9 cellular contexts compared by ENCODE assay signal in the genomic region with DNA sequence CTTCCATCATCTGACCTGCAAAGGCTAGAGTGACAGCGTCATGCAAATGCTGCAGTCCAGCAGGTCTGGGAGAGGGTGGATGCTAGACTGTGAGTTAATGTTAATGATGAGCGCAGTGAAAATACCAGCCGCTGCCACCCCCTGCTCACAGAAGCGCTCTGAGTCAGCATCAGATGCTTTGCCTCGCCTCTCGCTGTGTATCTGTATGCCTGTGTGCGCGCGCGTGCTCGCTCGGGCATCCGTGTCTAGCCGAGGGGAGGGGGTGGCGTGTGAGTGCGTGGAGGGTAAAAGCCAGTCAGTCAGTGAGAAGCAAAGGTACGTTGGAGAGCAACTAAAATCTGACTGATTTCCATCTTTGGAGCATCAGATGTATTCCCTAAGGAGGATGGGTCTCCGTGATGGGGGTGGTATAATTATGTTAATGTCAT.
DNase-seq lines count a peak whose midpoint lies in the region; ATAC-seq, FAIRE-seq and TF ChIP-seq lines count a peak whose summit lies in the region.
"Had no signal": no experiment of that assay in that cellular context is flagged by ENCODE, and none has a peak within 500 bp of the region (broad histone marks: within the 10 kb centered on the region; RNA-seq: fewer than 3 reads in every experiment).

No MANE protein-coding gene starts in this region.

- 2% methylated on average over 18 of the region's 18 CpGs for WGBS in SK-N-SH (ENCODE audit: low lambda C conversion rate)

- no peaks in the 10 kb centered on the region for H4K20me1 ChIP-seq in SK-N-SH (ENCODE audit: insufficient read depth)

- TF ChIP-seq RAD21 in SK-N-SH (IDR thresholded peaks at IDR 0.05; ENCODE audit: low read length) = peak; percentile 29

- peak overlapping the region; percentile 45 to 68 for H3K4me3 ChIP-seq in SK-N-SH (ENCODE audit: low read depth in 2 of 2, low read length in 1 of 2)

- H3K27ac Mint-ChIP-seq in stimulated activated naive CD8-positive, alpha-beta T cell treated with anti-CD3 and anti-CD28 coated beads, Interleukin-15, amount 100 ng/mL, for 72 hours = no peak overlapping the region

- peak overlapping the region; percentile 63 to 93 for H3K27ac ChIP-seq in SK-N-SH (ENCODE audit: low read depth in 2 of 2, low read length in 1 of 2)
- H3K27ac ChIP-seq: KMS-11 had no signal

- ATAC-seq in stimulated activated naive CD8-positive, alpha-beta T cell treated with anti-CD3 and anti-CD28 coated beads, Interleukin-15, amount 100 ng/mL, for 72 hours = no peak

- CTCF ChIA-PET in HEK293T (lab: Yijun Ruan, JAX) (no interaction called here), SK-N-SH (lab: Yijun Ruan, JAX) (interaction anchor here (1.1 to 1.5 kb wide), 2 partner anchors 18 to 20 kb away, joined by 3 read pairs; no protein-coding TSS in a partner anchor)

- no peaks in the 10 kb centered on the region for H3K9me2 ChIP-seq in SK-N-SH

- DNase-seq in HEK293T (ENCODE audit: extremely low spot score) (peak; percentile 69), SK-N-SH (peak; percentile 76), frontal cortex (ENCODE audit: low spot score in 2 of 2) (peak; percentile 20 to 28), occipital lobe (lab: John Stamatoyannopoulos, UW) (peak; percentile 88)
- DNase-seq in activated effector memory CD4-positive, alpha-beta T cell treated with anti-CD3 and anti-CD28 coated beads, Interleukin-2, amount 50 U/mL, for 16 hours = no peak
- DNase-seq in stimulated activated naive CD8-positive, alpha-beta T cell treated with anti-CD3 and anti-CD28 coated beads, Interleukin-15, amount 100 ng/mL, for 72 hours = no peak
- no peak for DNase-seq in activated CD4-positive, CD25-positive, alpha-beta regulatory T cell (lab: John Stamatoyannopoulos, UW)
- no peak for DNase-seq in central memory CD4-positive, alpha-beta T cell

- POLR2A ChIA-PET in HEK293T (lab: Yijun Ruan, JAX) = no interaction called here
- POLR2A ChIA-PET in SK-N-SH (lab: Yijun Ruan, JAX) = interaction anchor here (0.7 kb wide), 1 partner anchor 199 kb away, joined by 5 read pairs; no protein-coding TSS in a partner anchor

- H3K4me2 ChIP-seq in SK-N-SH = peak overlapping the region; percentile 97
- H3K4me2 ChIP-seq: KMS-11 had no signal

- H3K4me1 Mint-ChIP-seq in stimulated activated naive CD8-positive, alpha-beta T cell treated with anti-CD3 and anti-CD28 coated beads, Interleukin-15, amount 100 ng/mL, for 72 hours = no peaks in the 10 kb centered on the region

- H3K27me3 Mint-ChIP-seq in stimulated activated naive CD8-positive, alpha-beta T cell treated with anti-CD3 and anti-CD28 coated beads, Interleukin-15, amount 100 ng/mL, for 72 hours = no peaks in the 10 kb centered on the region

- no peaks in the 10 kb centered on the region for H3K9me3 ChIP-seq in SK-N-SH

- H3F3A ChIP-seq in SK-N-SH (replicated peaks; ENCODE audit: insufficient read depth) = peaks cover 3% of the 10 kb centered on the region

- no peak for FAIRE-seq in frontal cortex (lab: Jason Lieb, UNC)

- H2AFZ ChIP-seq in SK-N-SH (ENCODE audit: low read depth) = peak overlapping the region; percentile 98

- H3K4me1 ChIP-seq in SK-N-SH (ENCODE audit: control insufficient read depth in 1 of 2, insufficient read depth in 2 of 2, low read depth in 1 of 2, low read length in 1 of 2) = peaks cover 0 to 25% of the 10 kb centered on the region in 2 experiments; a peak in 2 of 4 replicates

- no peak for TF ChIP-seq CTCF in SK-N-SH (IDR thresholded peaks at IDR 0.05)

- no peaks in the 10 kb centered on the region for H3K79me2 ChIP-seq in SK-N-SH (ENCODE audit: insufficient read depth)

- peak in 1 of 2 experiments; percentile 5; a peak in 1 of 4 replicates for TF ChIP-seq EP300 in SK-N-SH (IDR thresholded peaks at IDR 0.05; ENCODE audit: borderline replicate concordance in 1 of 2, low read depth in 1 of 2, low read length in 1 of 2)

- H3K9me3 Mint-ChIP-seq in stimulated activated naive CD8-positive, alpha-beta T cell treated with anti-CD3 and anti-CD28 coated beads, Interleukin-15, amount 100 ng/mL, for 72 hours = peaks cover 0 to 4% of the 10 kb centered on the region in 2 donors

- no peaks in the 10 kb centered on the region for H3K36me3 ChIP-seq in SK-N-SH (replicated peaks in 1 of 2; ENCODE audit: control insufficient read depth in 1 of 2, insufficient read depth in 2 of 2, low read length in 1 of 2)

- no peak overlapping the region for H3K4me3 Mint-ChIP-seq in stimulated activated naive CD8-positive, alpha-beta T cell treated with anti-CD3 and anti-CD28 coated beads, Interleukin-15, amount 100 ng/mL, for 72 hours

- H3K27me3 ChIP-seq in SK-N-SH (ENCODE audit: insufficient read depth) = no peaks in the 10 kb centered on the region

- H3K9ac ChIP-seq in SK-N-SH = peak overlapping the region; percentile 57; the same call in 1 of the 2 replicates
- H3K9ac ChIP-seq: KMS-11 had no signal

TF ChIP-seq in HEK293T, 16 proteins besides CTCF, POLR2A, EP300 and RAD21:
- TF ChIP-seq FOXK2 (IDR thresholded peaks at IDR 0.05) = no peak
- TF ChIP-seq L3MBTL2 (conservative IDR thresholded peaks at IDR 0.05) = peak; percentile 53
TF ChIP-seq in HEK293T: peak in this region for 1.

TF ChIP-seq in SK-N-SH, 30 proteins besides CTCF, POLR2A, EP300 and RAD21 (continues in another document):
- TF ChIP-seq NRF1 (IDR thresholded peaks at IDR 0.05; ENCODE audit: low read depth, low read length) (peak; percentile 52; the same call in 1 of the 2 replicates), RXRA (IDR thresholded peaks at IDR 0.05; ENCODE audit: borderline replicate concordance, low read depth) (no peak), SMC3 (IDR thresholded peaks at IDR 0.05; ENCODE audit: low read depth, low read length) (no peak), MXI1 (IDR thresholded peaks at IDR 0.05; ENCODE audit: low read depth, low read length) (peak; percentile 85), POLR2AphosphoS5 (IDR thresholded peaks at IDR 0.05; ENCODE audit: low read depth, low read length) (no peak), FOXJ3 (CRISPR knock-in tag; IDR thresholded peaks at IDR 0.05) (peak; percentile 64; the same call in 1 of the 2 replicates), FOXM1 (IDR thresholded peaks at IDR 0.05; ENCODE audit: low read depth) (no peak), NFIC (IDR thresholded peaks at IDR 0.05; ENCODE audit: borderline replicate concordance) (no peak), ELF1 (IDR thresholded peaks at IDR 0.05) (no peak), JUND (IDR thresholded peaks at IDR 0.05) (peak; percentile 19; the same call in 1 of the 2 replicates), GATA2 (CRISPR knock-in tag; IDR thresholded peaks at IDR 0.05) (peak; percentile 75), TEAD4 (IDR thresholded peaks at IDR 0.05; ENCODE audit: borderline replicate concordance, insufficient read depth) (no peak), MEF2A (IDR thresholded peaks at IDR 0.05; ENCODE audit: borderline replicate concordance, low read depth) (no peak)
- TF ChIP-seq, protein P1, sequence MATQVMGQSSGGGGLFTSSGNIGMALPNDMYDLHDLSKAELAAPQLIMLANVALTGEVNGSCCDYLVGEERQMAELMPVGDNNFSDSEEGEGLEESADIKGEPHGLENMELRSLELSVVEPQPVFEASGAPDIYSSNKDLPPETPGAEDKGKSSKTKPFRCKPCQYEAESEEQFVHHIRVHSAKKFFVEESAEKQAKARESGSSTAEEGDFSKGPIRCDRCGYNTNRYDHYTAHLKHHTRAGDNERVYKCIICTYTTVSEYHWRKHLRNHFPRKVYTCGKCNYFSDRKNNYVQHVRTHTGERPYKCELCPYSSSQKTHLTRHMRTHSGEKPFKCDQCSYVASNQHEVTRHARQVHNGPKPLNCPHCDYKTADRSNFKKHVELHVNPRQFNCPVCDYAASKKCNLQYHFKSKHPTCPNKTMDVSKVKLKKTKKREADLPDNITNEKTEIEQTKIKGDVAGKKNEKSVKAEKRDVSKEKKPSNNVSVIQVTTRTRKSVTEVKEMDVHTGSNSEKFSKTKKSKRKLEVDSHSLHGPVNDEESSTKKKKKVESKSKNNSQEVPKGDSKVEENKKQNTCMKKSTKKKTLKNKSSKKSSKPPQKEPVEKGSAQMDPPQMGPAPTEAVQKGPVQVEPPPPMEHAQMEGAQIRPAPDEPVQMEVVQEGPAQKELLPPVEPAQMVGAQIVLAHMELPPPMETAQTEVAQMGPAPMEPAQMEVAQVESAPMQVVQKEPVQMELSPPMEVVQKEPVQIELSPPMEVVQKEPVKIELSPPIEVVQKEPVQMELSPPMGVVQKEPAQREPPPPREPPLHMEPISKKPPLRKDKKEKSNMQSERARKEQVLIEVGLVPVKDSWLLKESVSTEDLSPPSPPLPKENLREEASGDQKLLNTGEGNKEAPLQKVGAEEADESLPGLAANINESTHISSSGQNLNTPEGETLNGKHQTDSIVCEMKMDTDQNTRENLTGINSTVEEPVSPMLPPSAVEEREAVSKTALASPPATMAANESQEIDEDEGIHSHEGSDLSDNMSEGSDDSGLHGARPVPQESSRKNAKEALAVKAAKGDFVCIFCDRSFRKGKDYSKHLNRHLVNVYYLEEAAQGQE (IDR thresholded peaks at IDR 0.05; ENCODE audit: low read depth, low read length) = peak; percentile 32; the same call in 1 of the 2 replicates
- TF ChIP-seq, protein P2, sequence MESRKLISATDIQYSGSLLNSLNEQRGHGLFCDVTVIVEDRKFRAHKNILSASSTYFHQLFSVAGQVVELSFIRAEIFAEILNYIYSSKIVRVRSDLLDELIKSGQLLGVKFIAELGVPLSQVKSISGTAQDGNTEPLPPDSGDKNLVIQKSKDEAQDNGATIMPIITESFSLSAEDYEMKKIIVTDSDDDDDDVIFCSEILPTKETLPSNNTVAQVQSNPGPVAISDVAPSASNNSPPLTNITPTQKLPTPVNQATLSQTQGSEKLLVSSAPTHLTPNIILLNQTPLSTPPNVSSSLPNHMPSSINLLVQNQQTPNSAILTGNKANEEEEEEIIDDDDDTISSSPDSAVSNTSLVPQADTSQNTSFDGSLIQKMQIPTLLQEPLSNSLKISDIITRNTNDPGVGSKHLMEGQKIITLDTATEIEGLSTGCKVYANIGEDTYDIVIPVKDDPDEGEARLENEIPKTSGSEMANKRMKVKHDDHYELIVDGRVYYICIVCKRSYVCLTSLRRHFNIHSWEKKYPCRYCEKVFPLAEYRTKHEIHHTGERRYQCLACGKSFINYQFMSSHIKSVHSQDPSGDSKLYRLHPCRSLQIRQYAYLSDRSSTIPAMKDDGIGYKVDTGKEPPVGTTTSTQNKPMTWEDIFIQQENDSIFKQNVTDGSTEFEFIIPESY (IDR thresholded peaks at IDR 0.05; ENCODE audit: borderline replicate concordance, low read depth) = no peak
- TF ChIP-seq, protein P3, sequence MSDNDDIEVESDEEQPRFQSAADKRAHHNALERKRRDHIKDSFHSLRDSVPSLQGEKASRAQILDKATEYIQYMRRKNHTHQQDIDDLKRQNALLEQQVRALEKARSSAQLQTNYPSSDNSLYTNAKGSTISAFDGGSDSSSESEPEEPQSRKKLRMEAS (IDR thresholded peaks at IDR 0.05; ENCODE audit: low read depth) = peak; percentile 65; the same call in 1 of the 2 replicates

Comparison
In these comparisons a context has a peak if more than half of its experiments do, and no peak if none do; other contexts are left out.
1. DNase-seq: peak in HEK293T (single experiment), SK-N-SH (single experiment), frontal cortex (2 of 2) and occipital lobe (single experiment); none in activated effector memory CD4-positive, alpha-beta T cell treated with anti-CD3 and anti-CD28 coated beads, Interleukin-2, amount 50 U/mL, for 16 hours (single experiment), stimulated activated naive CD8-positive, alpha-beta T cell treated with anti-CD3 and anti-CD28 coated beads, Interleukin-15, amount 100 ng/mL, for 72 hours (0 of 2), activated CD4-positive, CD25-positive, alpha-beta regulatory T cell (0 of 4) and central memory CD4-positive, alpha-beta T cell (single experiment).